1 cellular context compared by ENCODE assay signal in genomic region chr1:52601976-52602327, GRCh38.
TF ChIP-seq lines count a peak whose summit lies in the region.

No MANE protein-coding gene starts in this region.

TF ChIP-seq in endothelial cell of umbilical vein, 7 proteins besides CTCF, POLR2A, EP300 and RAD21:
- no peak for TF ChIP-seq FOS (IDR thresholded peaks at IDR 0.05; ENCODE audit: borderline replicate concordance, insufficient read depth, low read length)
- no peak for TF ChIP-seq EZH2 (IDR thresholded peaks at IDR 0.05; ENCODE audit: borderline replicate concordance, low read depth, low read length, severe bottlenecking)
- TF ChIP-seq POLR2AphosphoS5 (IDR thresholded peaks at IDR 0.05; ENCODE audit: insufficient read depth, low read depth, low read length), result no peak
- TF ChIP-seq MAX (IDR thresholded peaks at IDR 0.05; ENCODE audit: insufficient read depth, insufficient read length), result no peak
- no peak for TF ChIP-seq JUN (IDR thresholded peaks at IDR 0.05; ENCODE audit: borderline replicate concordance, insufficient read depth, insufficient read length, low read depth)
- no peak for TF ChIP-seq MYC (IDR thresholded peaks at IDR 0.05; ENCODE audit: low read depth, low read length)
- no peak for TF ChIP-seq GATA2 (IDR thresholded peaks at IDR 0.05; ENCODE audit: insufficient read depth, insufficient read length, low read depth, low read length)
